Comparison of ENCODE assay signal across 8 cellular contexts in the genomic region with DNA sequence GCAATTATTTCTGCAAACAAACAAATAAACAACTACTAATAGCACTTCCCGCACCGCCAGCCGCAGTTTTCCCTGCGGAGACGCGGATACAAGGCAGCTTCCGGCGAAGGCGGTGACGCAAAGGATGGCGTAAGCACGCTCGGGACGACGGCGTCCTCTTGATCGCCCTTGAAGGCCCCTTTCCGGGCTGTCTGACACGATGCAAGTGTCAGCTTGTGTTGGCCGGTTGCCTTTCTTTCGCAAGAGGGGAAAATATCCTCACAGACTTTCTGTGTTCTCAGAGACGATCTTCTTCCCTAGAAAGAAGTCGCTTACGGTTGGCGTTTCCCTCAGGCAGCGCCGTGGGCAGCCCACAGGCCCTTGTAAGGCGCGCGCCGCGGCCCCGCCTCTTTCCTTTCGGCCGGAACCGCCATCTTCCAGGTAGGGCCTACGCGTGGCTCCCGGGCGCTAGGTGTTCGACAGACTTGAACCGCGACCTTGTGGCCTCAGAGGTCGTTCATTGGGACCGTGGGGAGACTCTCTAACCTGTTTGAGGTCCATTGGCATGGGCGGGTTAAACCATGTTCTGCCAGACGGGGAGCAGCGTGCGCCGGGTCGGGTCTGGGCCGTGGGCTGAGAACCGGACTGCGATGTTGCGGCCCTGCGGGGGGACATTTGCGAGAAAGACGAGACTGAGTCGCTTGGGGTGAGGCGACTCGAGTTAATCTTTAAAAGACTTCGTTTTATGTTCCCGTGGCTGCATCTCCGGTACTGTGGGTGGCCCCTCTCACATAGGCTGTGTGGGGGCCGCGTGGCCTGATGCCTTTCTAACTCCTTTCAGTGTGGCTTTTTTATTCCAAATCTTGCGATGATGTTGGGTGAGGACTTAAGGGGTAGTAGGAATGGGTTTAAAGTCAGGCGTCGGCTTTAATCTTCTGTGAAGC. TPM values are rescaled to one million over a fixed set of nuclear protein-coding genes. Genes with fewer than 3 reads are reported as not detected.
DNase-seq lines count a peak whose midpoint lies in the region; TF ChIP-seq lines count a peak whose summit lies in the region.

TSS of gene RPL21 (plus strand) at position 393 of the 923 bp plus-strand sequence. CDS start 2,219 bp downstream, outside the sequence.

- peak within 1 kb of the TSS; percentile 80; the same call in 1 of the 2 replicates for H3K4ac ChIP-seq in H9 (ENCODE audit: low read depth, low read length)

- H4K5ac ChIP-seq in H9 (ENCODE audit: insufficient read length, low read depth, low read length), result peak within 1 kb of the TSS; percentile 96

- H3K27me3 Mint-ChIP-seq in H9 (ENCODE audit: low read depth) (no peaks in the 10 kb centered on the region), neural crest cell (ENCODE audit: low read depth) (no peaks in the 10 kb centered on the region)

- no peak within 1 kb of the TSS for H2BK12ac ChIP-seq in H9 (ENCODE audit: insufficient read length, low read depth, low read length)

- no peak within 1 kb of the TSS for H2BK20ac ChIP-seq in H9 (ENCODE audit: low read depth, low read length, poor library complexity, severe bottlenecking)

- H3K4me3 ChIP-seq in MG63 (peak within 1 kb of the TSS; percentile 92), SJCRH30 (peak within 1 kb of the TSS; percentile 96), foreskin fibroblast (ENCODE audit: low read depth in 1 of 2, low read length in 2 of 2) (peak within 1 kb of the TSS; percentile 85 to 87), stomach smooth muscle (ENCODE audit: low read length in 2 of 2) (peak within 1 kb of the TSS; percentile 92 to 99)

- H4K8ac ChIP-seq in H9 (replicated peaks; ENCODE audit: insufficient read length, low read depth, low read length), result peak within 1 kb of the TSS; percentile 51

- peak within 1 kb of the TSS; percentile 41 for H3T11ph ChIP-seq in H9 (ENCODE audit: low read length)

- peaks cover 38 to 50% (median 46%) of the 10 kb centered on the region in 3 experiments for H3K36me3 Mint-ChIP-seq in H9 (ENCODE audit: insufficient read depth in 1 of 3, low read depth in 3 of 3)
- H3K36me3 Mint-ChIP-seq in neural crest cell (ENCODE audit: low read depth), result peaks cover 14% of the 10 kb centered on the region

- no peaks in the 10 kb centered on the region for H4K20me1 ChIP-seq in H9 (ENCODE audit: control insufficient read depth, insufficient read depth, insufficient read length)

- no peak within 1 kb of the TSS for H3K23ac ChIP-seq in H9 (ENCODE audit: insufficient read length, low read depth, low read length)

- H3K9ac ChIP-seq in ES-I3 (ENCODE audit: low read depth, low read length), result peak within 1 kb of the TSS; percentile 98
- peak within 1 kb of the TSS; percentile 99 for H3K9ac ChIP-seq in H9 (ENCODE audit: extremely low read depth, insufficient read length, low read length)
- peak within 1 kb of the TSS; percentile 100 for H3K9ac ChIP-seq in stomach smooth muscle (ENCODE audit: low read length in 2 of 2)

- H3K9me3 ChIP-seq in ES-I3 (ENCODE audit: control insufficient read depth, insufficient read depth, low read length) (no peaks in the 10 kb centered on the region), H9 (ENCODE audit: control insufficient read depth, low read depth, low read length) (no peaks in the 10 kb centered on the region), MG63 (no peaks in the 10 kb centered on the region), SJCRH30 (replicated peaks) (no peaks in the 10 kb centered on the region), stomach smooth muscle (ENCODE audit: control insufficient read depth in 2 of 2, low read length in 2 of 2) (no peaks in the 10 kb centered on the region)

- H3K27me3 ChIP-seq in H9 (ENCODE audit: insufficient read depth, low read length), result no peaks in the 10 kb centered on the region
- no peaks in the 10 kb centered on the region for H3K27me3 ChIP-seq in MG63
- H3K27me3 ChIP-seq in SJCRH30, result no peaks in the 10 kb centered on the region
- no peaks in the 10 kb centered on the region for H3K27me3 ChIP-seq in stomach smooth muscle (ENCODE audit: control insufficient read depth in 1 of 2, insufficient read depth in 2 of 2, low read length in 2 of 2)

- no peaks in the 10 kb centered on the region for H3K79me1 ChIP-seq in H9 (ENCODE audit: insufficient read depth, low read depth, low read length, poor library complexity, severe bottlenecking)

- peak within 1 kb of the TSS; percentile 93 for H2BK120ac ChIP-seq in H9 (ENCODE audit: low read depth, low read length, poor library complexity, severe bottlenecking)

- no peak within 1 kb of the TSS for H2AFZ ChIP-seq in H9 (ENCODE audit: low read length)

- H4K91ac ChIP-seq in H9 (ENCODE audit: insufficient read length, low read depth, low read length), result no peak within 1 kb of the TSS

- H3K27ac ChIP-seq in H9 (ENCODE audit: insufficient read length, low read depth, low read length) (peak within 1 kb of the TSS; percentile 68), SJCRH30 (peak within 1 kb of the TSS; percentile 99), stomach smooth muscle (ENCODE audit: low read length) (peak within 1 kb of the TSS; percentile 99)

- peak within 1 kb of the TSS; percentile 96 for H3K4me2 ChIP-seq in H9 (ENCODE audit: insufficient read depth, insufficient read length, low read length)

- peak within 1 kb of the TSS; percentile 46 for H2BK5ac ChIP-seq in H9 (ENCODE audit: insufficient read length, low read length)

- no peak within 1 kb of the TSS for H2AK5ac ChIP-seq in H9 (ENCODE audit: insufficient read length, low read length)

- peak within 1 kb of the TSS; percentile 70 for H3K56ac ChIP-seq in H9 (ENCODE audit: insufficient read length, low read depth, low read length)

- no peak within 1 kb of the TSS for H2BK15ac ChIP-seq in H9 (ENCODE audit: low read depth, low read length)

- 0 out of 2 replicates have a peak, but pooled peaks cover 1% of the 10 kb centered on the region for H3K4me1 ChIP-seq in ES-I3 (ENCODE audit: insufficient read depth, low read length)
- no peaks in the 10 kb centered on the region for H3K4me1 ChIP-seq in H9 (ENCODE audit: insufficient read depth, low read length)
- peaks cover 8% of the 10 kb centered on the region for H3K4me1 ChIP-seq in SJCRH30
- H3K4me1 ChIP-seq in stomach smooth muscle (ENCODE audit: control insufficient read depth, insufficient read depth, low read length), result peaks cover 15% of the 10 kb centered on the region

- WGBS in H9 (ENCODE audit: extremely low coverage, insufficient read length, low lambda C conversion rate), result no CpG with 5 or more reads among the region's 69 CpGs

- H3K4me1 Mint-ChIP-seq in H9 (peaks cover 15 to 25% of the 10 kb centered on the region in 2 experiments), neural crest cell (peaks cover 39% of the 10 kb centered on the region)

- H3K18ac ChIP-seq in H9 (ENCODE audit: insufficient read length, low read depth, low read length), result peak within 1 kb of the TSS; percentile 98

- peak within 1 kb of the TSS; percentile 99 for H3K14ac ChIP-seq in H9 (ENCODE audit: insufficient read depth, low read length)

- H3K4me3 Mint-ChIP-seq in H9 (peak within 1 kb of the TSS; percentile 93 to 95), neural crest cell (peak within 1 kb of the TSS; percentile 100)

- H3K36me3 ChIP-seq in ES-I3 (ENCODE audit: insufficient read depth, low read length), result peaks cover 16% of the 10 kb centered on the region
- H3K36me3 ChIP-seq in MG63, result peaks cover 49% of the 10 kb centered on the region
- H3K36me3 ChIP-seq in SJCRH30, result peaks cover 47% of the 10 kb centered on the region
- peaks cover 7 to 11% of the 10 kb centered on the region in 2 donors for H3K36me3 ChIP-seq in stomach smooth muscle (ENCODE audit: control insufficient read depth in 2 of 2, insufficient read depth in 2 of 2, low read length in 2 of 2)

- H3K79me2 ChIP-seq in H9 (ENCODE audit: insufficient read depth, low read length), result peaks cover 22% of the 10 kb centered on the region

- H3K23me2 ChIP-seq in H9 (ENCODE audit: insufficient read length, low read depth, low read length, poor library complexity, severe bottlenecking), result peaks cover 10% of the 10 kb centered on the region

- DNase-seq in H9, result peak; percentile 92
- DNase-seq in MG63, result peak; percentile 95
- peak; percentile 95 to 98 for DNase-seq in SJCRH30
- DNase-seq in activated gamma-delta T cell treated with anti-CD3 and anti-CD28 coated beads, Interleukin-2, amount 50 U/mL, for 16 hours (ENCODE audit: low read depth), result peak; percentile 83
- peak; percentile 97 to 99 for DNase-seq in foreskin fibroblast
- DNase-seq in neural crest cell (ENCODE audit: low read depth, low spot score), result peak; percentile 85

- TF ChIP-seq CTCF in H9 (conservative IDR thresholded peaks at IDR 0.05) (no peak), foreskin fibroblast (IDR thresholded peaks at IDR 0.05; ENCODE audit: low read depth, low read length) (no peak), neural crest cell (conservative IDR thresholded peaks at IDR 0.05) (no peak)

- peak within 1 kb of the TSS; percentile 97 to 100 (median 98) for H3K27ac Mint-ChIP-seq in H9
- H3K27ac Mint-ChIP-seq in neural crest cell (ENCODE audit: unreplicated experiment), result peak within 1 kb of the TSS; percentile 100

- H3K9me3 Mint-ChIP-seq in H9 (peaks cover 0 to 5% of the 10 kb centered on the region in 2 experiments; a peak in 1 of 5 replicates), neural crest cell (no peaks in the 10 kb centered on the region)

RNA-seq across cellular contexts. Expression of gene RPL21, which starts in this region (rescaled TPM):
- total RNA-seq in H9 (2021) (1,099 and 1,116 TPM in 2 replicates), neural crest cell (1,080 and 1,081 TPM in 2 replicates)
- total RNA-seq in MG63 (2014; rRNA removed; shearing (Covaris generic); ENCODE audit: low replicate concordance), result 1,701 and 2,215 TPM in 2 replicates
- total RNA-seq in SJCRH30 (2014; rRNA removed; shearing (Covaris generic)), result 2,116 and 2,164 TPM in 2 replicates

Comparison
In these comparisons a context has a peak if more than half of its experiments do, and no peak if none do; other contexts are left out.
1. Peak in every context shown above with its lines: DNase-seq, H3K4me3 ChIP-seq and H3K27ac ChIP-seq.